Comparison of ENCODE assay signal across 8 cellular contexts in genomic region chr1:145957443-145958319, GRCh38. TPM values are rescaled to one million over a fixed set of nuclear protein-coding genes. Genes with fewer than 3 reads are reported as not detected.
DNase-seq lines count a peak whose midpoint lies in the region; ATAC-seq and TF ChIP-seq lines count a peak whose summit lies in the region.

LIX1L (minus strand) TSS chr1:145958017; CDS start chr1:145957927, 90 bp downstream.

- WGBS in GM23248 (ENCODE audit: low coverage in 1 of 2, low lambda C conversion rate in 2 of 2, missing lambda C conversion rate in 2 of 2), 2 experiments, result 1 to 2% methylated on average over 46 to 60 of the region's 60 CpGs

- no peaks in the 10 kb centered on the region; the same call in 1 of the 2 replicates for H4K20me1 ChIP-seq in DND-41 (ENCODE audit: insufficient read depth, low read length)
- H4K20me1 ChIP-seq in GM23248 (ENCODE audit: insufficient read depth), result no peaks in the 10 kb centered on the region

- H3K79me2 ChIP-seq in DND-41 (ENCODE audit: insufficient read depth, low read length), result peaks cover 49% of the 10 kb centered on the region
- H3K79me2 ChIP-seq in GM23248 (ENCODE audit: insufficient read depth), result peaks cover 46% of the 10 kb centered on the region

- no peaks in the 10 kb centered on the region for H3K9me2 ChIP-seq in GM23248 (ENCODE audit: insufficient read depth)

- intact Hi-C loops in activated T-helper 1 cell treated with anti-CD3 and anti-CD28 coated beads, Interleukin-12 subunit alpha, Interleukin-12 subunit beta, Interleukin-2, Interleukin-4 antibody, amounts not matched to agents 30 ng/mL and 10 ng/mL and 1 ng/mL, durations not matched to agents 14 hours and 24 hours and 36 hours (cut with micrococcal nuclease), result loop anchor here (1.0 to 2.0 kb wide), 3 partner anchors 30 to 73 kb away; partner anchors contain the start of genes ANKRD35, RBM8A and TXNIP

- no peak for TF ChIP-seq CTCF in DND-41 (IDR thresholded peaks at IDR 0.05; ENCODE audit: borderline replicate concordance, extremely low read depth, low read length, poor library complexity, severe bottlenecking)

- no peaks in the 10 kb centered on the region for H3K9me3 Mint-ChIP-seq in activated T-helper 1 cell treated with anti-CD3 and anti-CD28 coated beads, Interleukin-12 subunit alpha, Interleukin-12 subunit beta, Interleukin-2, Interleukin-4 antibody, amounts not matched to agents 30 ng/mL and 10 ng/mL and 1 ng/mL, durations not matched to agents 14 hours and 24 hours and 36 hours
- no peaks in the 10 kb centered on the region for H3K9me3 Mint-ChIP-seq in naive B cell
- no peaks in the 10 kb centered on the region for H3K9me3 Mint-ChIP-seq in stimulated activated memory B cell treated with anti-CD40 and anti-IgM and Interleukin-4, amounts not matched to agents 10 μg/mL and 1 μg/mL and 100 μg/mL, for 72 hours

- H3K27ac ChIP-seq in DND-41 (ENCODE audit: low read length) (peak within 1 kb of the TSS; percentile 89), GM23248 (peak within 1 kb of the TSS; percentile 88)

- H3K4me3 ChIP-seq in DND-41 (ENCODE audit: low read depth in 1 of 2, low read length in 2 of 2) (peak within 1 kb of the TSS; percentile 46 to 86), GM23248 (peak within 1 kb of the TSS; percentile 80)

- in situ Hi-C loops in GM23248 (cut with MboI), result no loop called here

- H3K4me2 ChIP-seq in DND-41 (ENCODE audit: insufficient read depth, low read length) (peak within 1 kb of the TSS; percentile 74), GM23248 (ENCODE audit: unreplicated experiment) (peak within 1 kb of the TSS; percentile 99)

- peaks cover 9% of the 10 kb centered on the region for H3K36me3 Mint-ChIP-seq in activated T-helper 1 cell treated with anti-CD3 and anti-CD28 coated beads, Interleukin-12 subunit alpha, Interleukin-12 subunit beta, Interleukin-2, Interleukin-4 antibody, amounts not matched to agents 30 ng/mL and 10 ng/mL and 1 ng/mL, durations not matched to agents 14 hours and 24 hours and 36 hours (ENCODE audit: low read depth)
- H3K36me3 Mint-ChIP-seq in naive B cell, result no peaks in the 10 kb centered on the region
- no peaks in the 10 kb centered on the region for H3K36me3 Mint-ChIP-seq in stimulated activated memory B cell treated with anti-CD40 and anti-IgM and Interleukin-4, amounts not matched to agents 10 μg/mL and 1 μg/mL and 100 μg/mL, for 72 hours

- H3F3A ChIP-seq in GM23248 (ENCODE audit: insufficient read depth), result peaks cover 40% of the 10 kb centered on the region

- no peaks in the 10 kb centered on the region for H3K27me3 Mint-ChIP-seq in activated T-helper 1 cell treated with anti-CD3 and anti-CD28 coated beads, Interleukin-12 subunit alpha, Interleukin-12 subunit beta, Interleukin-2, Interleukin-4 antibody, amounts not matched to agents 30 ng/mL and 10 ng/mL and 1 ng/mL, durations not matched to agents 14 hours and 24 hours and 36 hours (ENCODE audit: insufficient read depth)
- no peaks in the 10 kb centered on the region for H3K27me3 Mint-ChIP-seq in naive B cell
- no peaks in the 10 kb centered on the region for H3K27me3 Mint-ChIP-seq in stimulated activated memory B cell treated with anti-CD40 and anti-IgM and Interleukin-4, amounts not matched to agents 10 μg/mL and 1 μg/mL and 100 μg/mL, for 72 hours

- H3K4me1 Mint-ChIP-seq in activated T-helper 1 cell treated with anti-CD3 and anti-CD28 coated beads, Interleukin-12 subunit alpha, Interleukin-12 subunit beta, Interleukin-2, Interleukin-4 antibody, amounts not matched to agents 30 ng/mL and 10 ng/mL and 1 ng/mL, durations not matched to agents 14 hours and 24 hours and 36 hours (ENCODE audit: low read depth), result peaks cover 68% of the 10 kb centered on the region
- H3K4me1 Mint-ChIP-seq in naive B cell, result peaks cover 60 to 81% (median 69%) of the 10 kb centered on the region in 3 donors
- peaks cover 77% of the 10 kb centered on the region for H3K4me1 Mint-ChIP-seq in stimulated activated memory B cell treated with anti-CD40 and anti-IgM and Interleukin-4, amounts not matched to agents 10 μg/mL and 1 μg/mL and 100 μg/mL, for 72 hours

- peak within 1 kb of the TSS; percentile 85 for H2AFZ ChIP-seq in DND-41 (ENCODE audit: low read depth, low read length)
- peak within 1 kb of the TSS; percentile 68 for H2AFZ ChIP-seq in GM23248

- H3K36me3 ChIP-seq in DND-41 (ENCODE audit: insufficient read depth, low read length) (peaks cover 11% of the 10 kb centered on the region), GM23248 (ENCODE audit: low read depth) (no peaks in the 10 kb centered on the region)

- H3K9ac ChIP-seq in DND-41 (ENCODE audit: low read depth, low read length) (peak within 1 kb of the TSS; percentile 71), GM23248 (peak within 1 kb of the TSS; percentile 88)

- H3K9me3 ChIP-seq in DND-41 (ENCODE audit: insufficient read depth, low read length, severe bottlenecking) (no peaks in the 10 kb centered on the region), GM23248 (ENCODE audit: low read depth) (no peaks in the 10 kb centered on the region)

- ATAC-seq in DND-41 (ENCODE audit: insufficient read depth, low read depth), result peak; percentile 84
- ATAC-seq in naive B cell (ENCODE audit: low read depth in 2 of 2), result peak; percentile 87 to 88
- peak; percentile 96 for ATAC-seq in stimulated activated memory B cell treated with anti-CD40 and anti-IgM and Interleukin-4, amounts not matched to agents 10 μg/mL and 1 μg/mL and 100 μg/mL, for 72 hours

- H3K4me1 ChIP-seq in DND-41 (ENCODE audit: insufficient read depth, low read length) (peaks cover 81% of the 10 kb centered on the region), GM23248 (ENCODE audit: insufficient read depth) (peaks cover 29% of the 10 kb centered on the region)

- DNase-seq in DND-41 (peak; percentile 97), GM23248 (peak; percentile 99), Kasumi-1 (lab: John Stamatoyannopoulos, UW) (peak; percentile 97 to 98), RPMI7951 (ENCODE audit: low read depth) (peak; percentile 96), fibroblast of gingiva (ENCODE audit: low read depth) (peak; percentile 98), naive B cell (peak; percentile 94)
- DNase-seq in activated T-helper 1 cell treated with anti-CD3 and anti-CD28 coated beads, Interleukin-12 subunit alpha, Interleukin-12 subunit beta, Interleukin-2, Interleukin-4 antibody, amounts not matched to agents 30 ng/mL and 10 ng/mL and 1 ng/mL, durations not matched to agents 14 hours and 24 hours and 36 hours (ENCODE audit: low spot score), result peak; percentile 93

- peak within 1 kb of the TSS; percentile 93 for H3K4me3 Mint-ChIP-seq in activated T-helper 1 cell treated with anti-CD3 and anti-CD28 coated beads, Interleukin-12 subunit alpha, Interleukin-12 subunit beta, Interleukin-2, Interleukin-4 antibody, amounts not matched to agents 30 ng/mL and 10 ng/mL and 1 ng/mL, durations not matched to agents 14 hours and 24 hours and 36 hours
- H3K4me3 Mint-ChIP-seq in naive B cell, result peak within 1 kb of the TSS; percentile 88 to 98 (median 93)
- peak within 1 kb of the TSS; percentile 97 for H3K4me3 Mint-ChIP-seq in stimulated activated memory B cell treated with anti-CD40 and anti-IgM and Interleukin-4, amounts not matched to agents 10 μg/mL and 1 μg/mL and 100 μg/mL, for 72 hours

- H3K27ac Mint-ChIP-seq in activated T-helper 1 cell treated with anti-CD3 and anti-CD28 coated beads, Interleukin-12 subunit alpha, Interleukin-12 subunit beta, Interleukin-2, Interleukin-4 antibody, amounts not matched to agents 30 ng/mL and 10 ng/mL and 1 ng/mL, durations not matched to agents 14 hours and 24 hours and 36 hours, result peak within 1 kb of the TSS; percentile 93
- peak within 1 kb of the TSS; percentile 86 to 97 (median 94) for H3K27ac Mint-ChIP-seq in naive B cell
- peak within 1 kb of the TSS; percentile 81 for H3K27ac Mint-ChIP-seq in stimulated activated memory B cell treated with anti-CD40 and anti-IgM and Interleukin-4, amounts not matched to agents 10 μg/mL and 1 μg/mL and 100 μg/mL, for 72 hours

- H3K27me3 ChIP-seq in DND-41 (ENCODE audit: insufficient read depth, low read length, poor library complexity) (peaks cover 18% of the 10 kb centered on the region), GM23248 (replicated peaks; ENCODE audit: insufficient read depth) (no peaks in the 10 kb centered on the region)

RNA-seq across cellular contexts. Expression of gene LIX1L, which starts in this region (rescaled TPM):
- total RNA-seq in GM23248 (2014; rRNA removed; shearing (Covaris generic)), result 26.1 and 36.5 TPM in 2 replicates
- polyA plus RNA-seq in GM23248 (2016; fragmentation: Nextera tagmentation; extraction: Ambion mirVana), result 18.3 TPM in 2 replicates
- total RNA-seq in RPMI7951 (2014; rRNA removed; shearing (Covaris generic)), result 29.7 and 31.3 TPM in 2 replicates
- 30.3 and 32.2 TPM in 2 replicates for total RNA-seq in activated T-helper 1 cell treated with anti-CD3 and anti-CD28 coated beads, Interleukin-12 subunit alpha, Interleukin-12 subunit beta, Interleukin-2, Interleukin-4 antibody, amounts not matched to agents 30 ng/mL and 10 ng/mL and 1 ng/mL, durations not matched to agents 14 hours and 24 hours and 36 hours
- 10 to 100 TPM; 10.6 to 14.2 (median 12.7) TPM for polyA plus RNA-seq in naive B cell (ENCODE audit: low read depth in 6 of 6)

Comparison
In these comparisons a context has a peak if more than half of its experiments do, and no peak if none do; other contexts are left out.
1. Peak in every context shown above with its lines: DNase-seq, ATAC-seq, H3K4me3 ChIP-seq and H3K27ac ChIP-seq.